ENCODE assay signal across 17 cellular contexts in the genomic region with DNA sequence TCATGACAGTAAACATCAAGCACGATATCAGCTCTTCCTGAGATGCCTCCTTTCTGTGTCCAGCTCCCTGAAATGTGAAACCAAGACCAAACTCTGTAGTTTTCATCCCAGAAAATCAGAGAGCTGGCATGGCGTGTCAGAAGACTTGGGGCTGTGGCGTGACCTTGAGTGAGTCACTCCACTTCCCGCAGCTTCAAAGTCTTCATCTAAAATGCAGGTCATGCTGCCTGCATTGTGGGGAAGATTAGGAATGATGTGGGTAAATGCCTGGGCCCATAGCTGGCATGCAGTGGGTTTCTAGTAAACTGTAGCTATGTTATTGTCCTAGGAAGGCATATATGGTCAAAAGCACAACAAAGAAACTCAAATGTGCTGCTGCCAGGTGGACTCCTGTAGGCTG. TPM values are rescaled to one million over a fixed set of nuclear protein-coding genes. Genes with fewer than 3 reads are reported as not detected.
DNase-seq lines count a peak whose midpoint lies in the region; TF ChIP-seq lines count a peak whose summit lies in the region.
"Had no signal": no experiment of that assay in that cellular context is flagged by ENCODE, and none has a peak within 500 bp of the region (broad histone marks: within the 10 kb centered on the region; RNA-seq: fewer than 3 reads in every experiment).

No MANE protein-coding gene starts in this region.

- TF ChIP-seq CTCF in BJ (IDR thresholded peaks at IDR 0.05; ENCODE audit: insufficient read depth, low read depth, low read length) (no peak), astrocyte of the spinal cord (IDR thresholded peaks at IDR 0.05; ENCODE audit: low read depth, low read length) (no peak)

- no peaks in the 10 kb centered on the region; the same call in 1 of the 2 replicates for H3K27me3 ChIP-seq in BJ (ENCODE audit: control insufficient read depth, insufficient read depth, low read length)

- POLR2A ChIA-PET in BJ (lab: Charles Lee) = no interaction called here

- H3K36me3 ChIP-seq in BJ (ENCODE audit: control insufficient read depth, insufficient read depth, low read length) = no peaks in the 10 kb centered on the region

- in situ Hi-C loops in astrocyte of the spinal cord (cut with HindIII; ENCODE audit: low sequenced_read_pairs) = no loop called here

- CTCF ChIA-PET in BJ (lab: Yijun Ruan, JAX) = interaction anchor here (0.8 to 3.6 kb wide), 7 partner anchors 9 to 163 kb away, joined by 3 to 23 read pairs (median 4); no protein-coding TSS in a partner anchor

- DNase-seq in BJ (ENCODE audit: low read depth) (peak; percentile 7), HT1080 (ENCODE audit: low read depth) (peak; percentile 94), astrocyte of the spinal cord (ENCODE audit: low read depth, low spot score) (peak; percentile 91), kidney glomerular epithelial cell (lab: John Stamatoyannopoulos, UW) (peak; percentile 26), DMS 273 (lab: John Stamatoyannopoulos, UW; ENCODE audit: unreplicated experiment) (no peak), mucosa of gallbladder (ENCODE audit: low spot score) (no peak), HuH-7.5 (ENCODE audit: low spot score) (no peak)
- DNase-seq in activated effector memory CD4-positive, alpha-beta T cell treated with anti-CD3 and anti-CD28 coated beads, Interleukin-2, amount 50 U/mL, for 16 hours = no peak
- DNase-seq: activated gamma-delta T cell treated with Interleukin-2 at 50 U/mL for 16 hours; central memory CD4-positive, alpha-beta T cell; erythroblast; mucosa of descending colon; NCI-H1092 treated with DMSO at 0.1 percent for 48 hours; NCI-H446; OCI-M1; retina had no signal

- H3K4me3 ChIP-seq in BJ (ENCODE audit: low read depth, low read length) = no peak overlapping the region
- no peak overlapping the region for H3K4me3 ChIP-seq in astrocyte of the spinal cord (ENCODE audit: low read depth, low read length)
- H3K4me3 ChIP-seq: mucosa of descending colon had no signal

RNA-seq across cellular contexts. Expression of a gene that starts 28.8 kb away (rescaled TPM):
- 1.2 and 1.9 TPM in 2 replicates for polyA plus RNA-seq in BJ (2011; rRNA removed)
- polyA minus RNA-seq in BJ (2011; rRNA and poly(A)+ RNA removed) = 0.57 and 0.90 TPM in 2 replicates
- 1.6 and 2.2 TPM in 2 replicates for total RNA-seq in HT1080 (2014; rRNA removed; shearing (Covaris generic))
- polyA plus RNA-seq in HT1080 (2015; cell fraction: cytosol; rRNA removed) = 2.5 and 2.6 TPM in 2 replicates
- polyA plus RNA-seq in HT1080 (2015; cell fraction: nucleus; rRNA removed) = 2.5 and 3.9 TPM in 2 replicates
- 5.8 TPM for total RNA-seq in mucosa of gallbladder

RNA-seq across cellular contexts. Expression of a gene that starts 49.4 kb away (rescaled TPM):
- polyA plus RNA-seq in BJ (2011; rRNA removed) = not detected in 2 replicates
- not detected in 2 replicates for polyA minus RNA-seq in BJ (2011; rRNA and poly(A)+ RNA removed)
- 0.05 TPM in 1 of 2 replicates, not detected in the other for total RNA-seq in HT1080 (2014; rRNA removed; shearing (Covaris generic))
- polyA plus RNA-seq in HT1080 (2015; cell fraction: cytosol; rRNA removed) = 0.08 and 0.15 TPM in 2 replicates
- polyA plus RNA-seq in HT1080 (2015; cell fraction: nucleus; rRNA removed) = 0.03 and 0.07 TPM in 2 replicates
- total RNA-seq in mucosa of gallbladder = 4.1 TPM
- total RNA-seq: T-helper 2 cell treated with Interferon-gamma antibody and Interleukin-4, amounts not matched to agents 100 ng/mL and 5 ng/mL, for 36 hours had no signal

Comparison
In these comparisons a context has a peak if more than half of its experiments do, and no peak if none do; other contexts are left out.
1. DNase-seq: peak in BJ (single experiment), HT1080 (single experiment), astrocyte of the spinal cord (single experiment) and kidney glomerular epithelial cell (single experiment); none in DMS 273 (single experiment), activated effector memory CD4-positive, alpha-beta T cell treated with anti-CD3 and anti-CD28 coated beads, Interleukin-2, amount 50 U/mL, for 16 hours (single experiment), mucosa of gallbladder (single experiment) and HuH-7.5 (single experiment).